Comparison of ENCODE assay signal across 1 cellular context in the genomic region with DNA sequence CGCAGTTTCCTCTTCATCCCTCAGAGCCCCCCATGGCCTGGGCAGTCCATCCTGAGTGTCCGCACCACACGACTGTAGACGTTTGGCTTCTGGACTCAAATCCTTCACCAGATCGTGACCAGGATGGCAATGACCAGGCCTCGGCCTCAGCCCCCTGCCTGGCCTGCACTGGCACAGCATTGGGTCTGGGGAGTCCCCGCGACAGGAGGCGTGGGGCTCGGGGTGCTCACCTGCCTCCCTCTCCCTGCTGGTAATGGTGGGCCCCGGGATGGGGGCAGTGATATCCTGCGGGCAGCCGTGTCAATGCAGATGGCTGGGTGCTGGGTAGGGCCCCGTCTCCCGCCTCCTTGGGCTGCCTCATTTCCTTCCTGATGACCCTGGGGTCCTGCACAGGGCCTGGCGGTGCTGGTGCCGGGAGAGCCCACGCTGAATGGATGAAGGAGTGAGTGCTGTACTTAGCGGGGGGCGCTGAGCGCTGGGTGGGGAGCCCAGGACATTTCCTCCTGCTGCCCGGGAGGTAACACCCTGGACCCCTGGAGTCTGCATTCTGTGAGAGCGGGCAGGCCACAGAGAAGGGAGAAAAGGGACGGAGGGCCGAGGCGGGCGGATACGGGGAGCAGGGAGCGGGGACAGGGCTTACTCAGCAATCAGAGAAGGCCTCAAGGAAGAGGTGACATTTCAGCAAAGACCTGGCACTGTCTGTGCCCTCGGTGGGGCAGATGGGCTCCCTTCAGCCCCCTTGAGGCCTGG.
TF ChIP-seq lines count a peak whose summit lies in the region.

No MANE protein-coding gene starts in this region.

TF ChIP-seq in H1, 55 proteins besides CTCF, POLR2A, EP300 and RAD21:
- TF ChIP-seq CHD7 (IDR thresholded peaks at IDR 0.05; ENCODE audit: insufficient replicate concordance, low read length) (no peak), RNF2 (IDR thresholded peaks at IDR 0.05; ENCODE audit: borderline replicate concordance, low read depth, low read length, missing control alignments, poor library complexity, severe bottlenecking) (no peak), CBX5 (IDR thresholded peaks at IDR 0.05; ENCODE audit: low read depth, low read length) (no peak), BRCA1 (IDR thresholded peaks at IDR 0.05; ENCODE audit: low read depth, low read length) (no peak), SRF (IDR thresholded peaks at IDR 0.05; ENCODE audit: low read depth, low read length) (no peak), CHD1 (IDR thresholded peaks at IDR 0.05; ENCODE audit: low read depth, low read length) (no peak), TAF7 (optimal IDR thresholded peaks at IDR 0.05; ENCODE audit: borderline replicate concordance, low read depth, low read length) (no peak), ASH2L (IDR thresholded peaks at IDR 0.05; ENCODE audit: low read length) (no peak), NRF1 (IDR thresholded peaks at IDR 0.05; ENCODE audit: low read depth, low read length) (no peak), SIRT6 (IDR thresholded peaks at IDR 0.05; ENCODE audit: low read length) (no peak), SUZ12 (IDR thresholded peaks at IDR 0.05; ENCODE audit: low read length) (no peak), ZNF274 (IDR thresholded peaks at IDR 0.05; ENCODE audit: borderline replicate concordance, extremely low read depth, low read length) (no peak), KDM5A (IDR thresholded peaks at IDR 0.05; ENCODE audit: low read length) (no peak), NANOG (IDR thresholded peaks at IDR 0.05; ENCODE audit: insufficient read depth, low read depth, low read length, poor library complexity, severe bottlenecking) (no peak), POLR2AphosphoS5 (IDR thresholded peaks at IDR 0.05; ENCODE audit: low read depth, low read length) (no peak), YY1 (IDR thresholded peaks at IDR 0.05; ENCODE audit: low read depth, low read length) (no peak), EZH2 (IDR thresholded peaks at IDR 0.05; ENCODE audit: low read depth, low read length, severe bottlenecking) (no peak)
- TF ChIP-seq, protein P1, sequence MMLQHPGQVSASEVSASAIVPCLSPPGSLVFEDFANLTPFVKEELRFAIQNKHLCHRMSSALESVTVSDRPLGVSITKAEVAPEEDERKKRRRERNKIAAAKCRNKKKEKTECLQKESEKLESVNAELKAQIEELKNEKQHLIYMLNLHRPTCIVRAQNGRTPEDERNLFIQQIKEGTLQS (IDR thresholded peaks at IDR 0.05; ENCODE audit: insufficient read depth, low read depth, low read length): no peak
- TF ChIP-seq, protein P2, sequence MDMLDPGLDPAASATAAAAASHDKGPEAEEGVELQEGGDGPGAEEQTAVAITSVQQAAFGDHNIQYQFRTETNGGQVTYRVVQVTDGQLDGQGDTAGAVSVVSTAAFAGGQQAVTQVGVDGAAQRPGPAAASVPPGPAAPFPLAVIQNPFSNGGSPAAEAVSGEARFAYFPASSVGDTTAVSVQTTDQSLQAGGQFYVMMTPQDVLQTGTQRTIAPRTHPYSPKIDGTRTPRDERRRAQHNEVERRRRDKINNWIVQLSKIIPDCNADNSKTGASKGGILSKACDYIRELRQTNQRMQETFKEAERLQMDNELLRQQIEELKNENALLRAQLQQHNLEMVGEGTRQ (IDR thresholded peaks at IDR 0.05; ENCODE audit: low read length): no peak
